Comparison of ENCODE assay signal across 21 cellular contexts in genomic region chr10:30774281-30774680, GRCh38.
"Had no signal": no experiment of that assay in that cellular context is flagged by ENCODE, and none has a peak within 500 bp of the region (broad histone marks: within the 10 kb centered on the region; RNA-seq: fewer than 3 reads in every experiment).

No MANE protein-coding gene starts in this region.

- H3K27ac ChIP-seq: foreskin keratinocyte, gastroesophageal sphincter, heart left ventricle, left lung, parathyroid adenoma, right atrium auricular region, tibial artery had no signal

- H3K9ac ChIP-seq: parathyroid adenoma had no signal

- H3K27me3 ChIP-seq: gastroesophageal sphincter, heart left ventricle, left lung, right atrium auricular region, tibial artery had no signal

- H3K4me3 ChIP-seq: gastroesophageal sphincter, heart left ventricle, left lung, right atrium auricular region, tibial artery had no signal

- H3K4me1 ChIP-seq: foreskin keratinocyte, gastroesophageal sphincter, left lung, parathyroid adenoma had no signal

- H2AFZ ChIP-seq: parathyroid adenoma had no signal

- DNase-seq: cerebellar nuclear complex; cortex of kidney; effector memory CD8-positive, alpha-beta T cell; foreskin keratinocyte; heart left ventricle; hippocampal formation; left cardiac atrium; left lung; naive B cell; small intestine; stimulated activated CD4-positive, alpha-beta T cell treated with anti-CD3 and anti-CD28 coated beads, Interleukin-15, amount 100 ng/mL, for 24 hours; stimulated activated CD4-positive, alpha-beta T cell treated with anti-CD3 and anti-CD28 coated beads, Interleukin-2, amount 100 ng/mL, for 48 hours; stimulated activated CD8-positive, alpha-beta memory T cell treated with anti-CD3 and anti-CD28 coated beads, Interleukin-4, amount 100 ng/mL, for 48 hours; stimulated activated naive CD4-positive, alpha-beta T cell; stimulated activated naive CD8-positive, alpha-beta T cell treated with anti-CD3 and anti-CD28 coated beads, Interleukin-15, amount 100 ng/mL, for 72 hours; tibial artery had no signal

- H3K36me3 ChIP-seq: gastroesophageal sphincter, heart left ventricle, left lung, right atrium auricular region had no signal

- ATAC-seq: effector memory CD8-positive, alpha-beta T cell; foreskin keratinocyte; gastroesophageal sphincter; heart left ventricle; left cardiac atrium; left lung; natural killer cell treated with Interleukin-12 subunit alpha and Interleukin-12 subunit beta and Interleukin-15 and Interleukin-18, amount 100 ng/mL, for 72 hours; sciatic nerve; stimulated activated naive CD8-positive, alpha-beta T cell treated with anti-CD3 and anti-CD28 coated beads, Interleukin-15, amount 100 ng/mL, for 72 hours had no signal
